In the genomic region with DNA sequence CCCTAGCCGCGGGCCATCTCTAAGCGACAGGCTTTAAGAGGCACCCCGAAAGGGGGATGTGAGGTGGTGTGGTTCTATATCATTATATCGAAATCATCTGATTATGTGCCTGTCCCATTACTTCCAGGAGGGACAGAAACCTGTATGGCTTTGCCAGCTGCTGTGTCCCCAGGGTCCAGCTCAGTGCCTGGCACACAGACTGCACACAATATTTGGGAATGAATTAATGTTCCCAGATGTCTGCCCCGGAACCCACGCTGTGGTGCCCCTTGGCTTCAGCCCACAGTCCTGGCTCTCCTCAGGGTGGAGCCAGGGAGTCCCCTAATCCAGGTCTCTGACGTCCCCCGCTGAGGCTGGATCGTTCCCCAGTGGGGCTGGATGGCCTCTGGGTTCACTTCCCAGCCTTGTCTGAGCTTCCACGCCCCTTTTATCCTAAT, we compare ENCODE assay signal across 10 cellular contexts. TPM values are rescaled to one million over a fixed set of nuclear protein-coding genes. Genes with fewer than 3 reads are reported as not detected.
DNase-seq lines count a peak whose midpoint lies in the region; ATAC-seq, FAIRE-seq and TF ChIP-seq lines count a peak whose summit lies in the region.
"Had no signal": no experiment of that assay in that cellular context is flagged by ENCODE, and none has a peak within 500 bp of the region (broad histone marks: within the 10 kb centered on the region; RNA-seq: fewer than 3 reads in every experiment).

No MANE protein-coding gene starts in this region.

- no peak for TF ChIP-seq RAD21 in HepG2 (CRISPR knock-in tag; IDR thresholded peaks at IDR 0.05)

- H3K9me3 ChIP-seq in body of pancreas (no peaks in the 10 kb centered on the region), HepG2 (ENCODE audit: low read length) (no peaks in the 10 kb centered on the region), tibial nerve (no peaks in the 10 kb centered on the region)

- TF ChIP-seq CTCF in body of pancreas (IDR thresholded peaks at IDR 0.05) (no peak), HepG2 (CRISPR knock-in tag; IDR thresholded peaks at IDR 0.05) (no peak), tibial nerve (IDR thresholded peaks at IDR 0.05) (no peak)

- H3K27me3 Mint-ChIP-seq in activated naive CD8-positive, alpha-beta T cell treated with anti-CD3 and anti-CD28 coated beads, Interleukin-2, amount 10 ng/mL, durations not matched to agents 7 days and 5 days: peaks cover 44% of the 10 kb centered on the region
- H3K27me3 Mint-ChIP-seq in activated naive CD8-positive, alpha-beta T cell treated with anti-CD3 and anti-CD28 coated beads for 36 hours: peaks cover 26% of the 10 kb centered on the region

- H3K9me3 Mint-ChIP-seq in activated naive CD8-positive, alpha-beta T cell treated with anti-CD3 and anti-CD28 coated beads, Interleukin-2, amount 10 ng/mL, durations not matched to agents 7 days and 5 days: no peaks in the 10 kb centered on the region
- no peaks in the 10 kb centered on the region for H3K9me3 Mint-ChIP-seq in activated naive CD8-positive, alpha-beta T cell treated with anti-CD3 and anti-CD28 coated beads for 36 hours
- H3K9me3 Mint-ChIP-seq: activated T-helper 2 cell treated with anti-CD3 and anti-CD28 coated beads, Interferon-gamma antibody, Interleukin-2, Interleukin-4, amounts not matched to agents 10 μg/mL and 5 μg/mL and 100 μg/mL, durations not matched to agents 14 hours and 24 hours and 36 hours; CD4-positive, alpha-beta memory T cell had no signal

- H3K27me3 ChIP-seq in body of pancreas (no peaks in the 10 kb centered on the region), HepG2 (ENCODE audit: control insufficient read depth in 1 of 2, insufficient read depth in 2 of 2, low read length in 2 of 2) (no peaks in the 10 kb centered on the region), tibial nerve (no peaks in the 10 kb centered on the region)

- no peaks in the 10 kb centered on the region for H3K36me3 Mint-ChIP-seq in activated naive CD8-positive, alpha-beta T cell treated with anti-CD3 and anti-CD28 coated beads, Interleukin-2, amount 10 ng/mL, durations not matched to agents 7 days and 5 days
- no peaks in the 10 kb centered on the region for H3K36me3 Mint-ChIP-seq in activated naive CD8-positive, alpha-beta T cell treated with anti-CD3 and anti-CD28 coated beads for 36 hours
- H3K36me3 Mint-ChIP-seq: CD4-positive, alpha-beta memory T cell had no signal

- CTCF ChIA-PET in HepG2 (lab: Yijun Ruan, JAX; ENCODE audit: low intra/inter-chr PET ratio, low total read pairs): interaction anchor here (0.7 to 4.3 kb wide), 20 partner anchors 10 to 211 kb away, joined by 3 to 32 read pairs (median 4); a partner anchor contains a TSS

- peak overlapping the region; percentile 53 for H3K4me3 Mint-ChIP-seq in activated naive CD8-positive, alpha-beta T cell treated with anti-CD3 and anti-CD28 coated beads, Interleukin-2, amount 10 ng/mL, durations not matched to agents 7 days and 5 days
- no peak overlapping the region for H3K4me3 Mint-ChIP-seq in activated naive CD8-positive, alpha-beta T cell treated with anti-CD3 and anti-CD28 coated beads for 36 hours

- H3K9ac ChIP-seq in HepG2 (ENCODE audit: insufficient read depth, low read depth, low read length): peak overlapping the region; percentile 41

- BruUV-seq in HepG2 (replicated peaks; lab: Mats Ljungman, UMichigan): no TSS peak

- no peak overlapping the region for H3K27ac ChIP-seq in body of pancreas
- no peak overlapping the region for H3K27ac ChIP-seq in HepG2 (ENCODE audit: extremely low read length, insufficient read depth, low read length)
- peak overlapping the region in 1 of 4 donors; percentile 41 for H3K27ac ChIP-seq in tibial nerve

- H2AFZ ChIP-seq in HepG2 (ENCODE audit: low read length): peak overlapping the region; percentile 29

- H3K4me1 ChIP-seq in body of pancreas (peaks cover 24% of the 10 kb centered on the region), HepG2 (ENCODE audit: insufficient read depth, low read length) (peaks cover 76% of the 10 kb centered on the region), tibial nerve (peaks cover 0 to 22% (median 14%) of the 10 kb centered on the region in 4 donors)

- TF ChIP-seq EP300 in HepG2 (IDR thresholded peaks at IDR 0.05; ENCODE audit: low read depth in 2 of 2, low read length in 2 of 2) (no peak), HepG2 (CRISPR knock-in tag; IDR thresholded peaks at IDR 0.05; ENCODE audit: borderline replicate concordance) (no peak), tibial nerve (IDR thresholded peaks at IDR 0.05) (no peak)

- FAIRE-seq in HepG2 (lab: Jason Lieb, UNC): no peak

- H3K36me3 ChIP-seq in body of pancreas (replicated peaks in 1 of 2; ENCODE audit: insufficient read depth in 1 of 2, low read depth in 2 of 2) (no peaks in the 10 kb centered on the region), HepG2 (replicated peaks in 1 of 2; ENCODE audit: control insufficient read depth in 1 of 2, insufficient read depth in 2 of 2, low read length in 2 of 2) (no peaks in the 10 kb centered on the region), tibial nerve (no peaks in the 10 kb centered on the region)

- peak overlapping the region; percentile 92 for H3K4me2 ChIP-seq in HepG2 (ENCODE audit: low read depth, low read length)

- no peaks in the 10 kb centered on the region for H3K79me2 ChIP-seq in HepG2 (ENCODE audit: insufficient read depth, low read length)

- no peak for DNase-seq in activated naive CD8-positive, alpha-beta T cell treated with anti-CD3 and anti-CD28 coated beads, Interleukin-2, amount 10 ng/mL, durations not matched to agents 7 days and 5 days
- DNase-seq in activated naive CD8-positive, alpha-beta T cell treated with anti-CD3 and anti-CD28 coated beads for 36 hours: no peak
- DNase-seq in body of pancreas (no peak), HepG2 (ENCODE audit: low spot score) (no peak), tibial nerve (ENCODE audit: low spot score in 2 of 2) (no peak), NAMALWA (ENCODE audit: low spot score) (no peak), DMS79 (lab: John Stamatoyannopoulos, UW) (no peak)
- DNase-seq in stimulated activated CD4-positive, alpha-beta T cell treated with anti-CD3 and anti-CD28 coated beads, Interleukin-4, amount 100 ng/mL, for 4 hours: no peak

- H4K20me1 ChIP-seq in HepG2 (ENCODE audit: insufficient read depth, low read length): no peaks in the 10 kb centered on the region

- intact Hi-C loops in body of pancreas (cut with DNase I) (no loop called here), HepG2 (cut with micrococcal nuclease; ENCODE audit: unreplicated experiment) (loop anchor here (1.0 to 5.0 kb wide), 7 partner anchors 51 to 211 kb away; a partner anchor contains a TSS)

- no peak overlapping the region for H3K4me3 ChIP-seq in body of pancreas
- H3K4me3 ChIP-seq in HepG2 (replicated peaks in 1 of 3; ENCODE audit: insufficient read depth in 1 of 3, low read depth in 2 of 3, low read length in 3 of 3): peak overlapping the region; percentile 53 to 77 (median 54)
- H3K4me3 ChIP-seq in tibial nerve: peak overlapping the region in 3 of 4 donors; percentile 7 to 27 (median 24)

- POLR2A ChIA-PET in activated naive CD8-positive, alpha-beta T cell treated with anti-CD3 and anti-CD28 coated beads, Interleukin-2, amount 10 ng/mL, durations not matched to agents 7 days and 5 days (lab: Charles Lee): interaction anchor here (0.5 to 1.3 kb wide), 8 partner anchors 9 to 391 kb away, joined by 3 to 7 read pairs (median 4); a partner anchor contains a TSS
- POLR2A ChIA-PET in HepG2 (lab: Yijun Ruan, JAX): interaction anchor here (0.6 to 5.2 kb wide), 29 partner anchors 8 to 213 kb away, joined by 3 to 144 read pairs (median 5); a partner anchor contains a TSS

- no peak for ATAC-seq in activated naive CD8-positive, alpha-beta T cell treated with anti-CD3 and anti-CD28 coated beads, Interleukin-2, amount 10 ng/mL, durations not matched to agents 7 days and 5 days (ENCODE audit: low read depth)
- peak; percentile 10 for ATAC-seq in body of pancreas
- ATAC-seq in HepG2: peak; percentile 45

- TF ChIP-seq POLR2A in body of pancreas (IDR thresholded peaks at IDR 0.05): no peak
- no peak for TF ChIP-seq POLR2A in HepG2 (IDR thresholded peaks at IDR 0.05; ENCODE audit: insufficient read depth in 1 of 2, low read depth in 2 of 2, low read length in 2 of 2)
- TF ChIP-seq POLR2A in tibial nerve (IDR thresholded peaks at IDR 0.05): no peak

- H3K27ac Mint-ChIP-seq in activated naive CD8-positive, alpha-beta T cell treated with anti-CD3 and anti-CD28 coated beads, Interleukin-2, amount 10 ng/mL, durations not matched to agents 7 days and 5 days: no peak overlapping the region
- no peak overlapping the region for H3K27ac Mint-ChIP-seq in activated naive CD8-positive, alpha-beta T cell treated with anti-CD3 and anti-CD28 coated beads for 36 hours
- H3K27ac Mint-ChIP-seq: activated T-helper 2 cell treated with anti-CD3 and anti-CD28 coated beads, Interferon-gamma antibody, Interleukin-2, Interleukin-4, amounts not matched to agents 10 μg/mL and 5 μg/mL and 100 μg/mL, durations not matched to agents 14 hours and 24 hours and 36 hours had no signal

- in situ Hi-C loops in HepG2 (cut with HindIII; ENCODE audit: extremely low pct_ligation_motif_present, low pct_unique_long_range_greater_than_20kb): loop anchor here (5.0 kb wide), 3 partner anchors 50 to 205 kb away; a partner anchor contains a TSS

- peaks cover 7% of the 10 kb centered on the region for H3K4me1 Mint-ChIP-seq in activated naive CD8-positive, alpha-beta T cell treated with anti-CD3 and anti-CD28 coated beads, Interleukin-2, amount 10 ng/mL, durations not matched to agents 7 days and 5 days
- H3K4me1 Mint-ChIP-seq in activated naive CD8-positive, alpha-beta T cell treated with anti-CD3 and anti-CD28 coated beads for 36 hours: peaks cover 9% of the 10 kb centered on the region

- WGBS in body of pancreas, 2 donors: 22% methylated on average over 11 of the region's 11 CpGs; no CpG with 5 or more reads in 1 of the 2 donors
- WGBS in HepG2 (ENCODE audit: low lambda C conversion rate): 2% methylated on average over 11 of the region's 11 CpGs
- 17 to 25% methylated on average over 9 to 11 of the region's 11 CpGs for WGBS in tibial nerve, 2 donors

RNA-seq across cellular contexts. Expression of a gene that starts 8.9 kb away (rescaled TPM):
- 10 to 100 TPM; 51.8 to 55.0 TPM for total RNA-seq in activated naive CD8-positive, alpha-beta T cell treated with anti-CD3 and anti-CD28 coated beads, Interleukin-2, amount 10 ng/mL, durations not matched to agents 7 days and 5 days
- total RNA-seq in activated naive CD8-positive, alpha-beta T cell treated with anti-CD3 and anti-CD28 coated beads for 36 hours: 100 to 1,000 TPM; 245 to 254 TPM
- 10 to 100 TPM; 73.2 to 85.4 TPM for total RNA-seq in body of pancreas
- total RNA-seq in HepG2 (2016; rRNA removed; fragmentation: Illumina TruSeq; extraction: Trizol): 407 and 447 TPM in 2 replicates
- total RNA-seq in HepG2 (2016; cell fraction: cytosol; rRNA removed; fragmentation: Illumina TruSeq; extraction: Trizol; ENCODE audit: low read depth): 184 and 192 TPM in 2 replicates
- 393 and 407 TPM in 2 replicates for total RNA-seq in HepG2 (2016; cell fraction: insoluble cytoplasmic fraction; rRNA removed; fragmentation: Illumina TruSeq; extraction: Trizol)
- 419 and 431 TPM in 2 replicates for total RNA-seq in HepG2 (2016; cell fraction: membrane; rRNA removed; fragmentation: Illumina TruSeq; extraction: Trizol)
- total RNA-seq in HepG2 (2016; cell fraction: nucleus; rRNA removed; fragmentation: Illumina TruSeq; extraction: Trizol): 242 and 265 TPM in 2 replicates
- polyA plus RNA-seq in HepG2 (2011; rRNA removed): 419 and 492 TPM in 2 replicates
- 522 and 613 TPM in 2 replicates for polyA plus RNA-seq in HepG2 (2011; cell fraction: cytosol; rRNA removed)
- polyA plus RNA-seq in HepG2 (2011; cell fraction: nucleus; rRNA removed): 339 and 378 TPM in 2 replicates
- polyA plus RNA-seq in HepG2 (2012): 339 and 364 TPM in 2 replicates
- polyA plus RNA-seq in HepG2 (2016; cell fraction: cytosol; fragmentation: Illumina TruSeq; extraction: Trizol; ENCODE audit: low read depth): 232 and 234 TPM in 2 replicates
- polyA plus RNA-seq in HepG2 (2016; cell fraction: insoluble cytoplasmic fraction; fragmentation: Illumina TruSeq; extraction: Trizol; ENCODE audit: low read depth): 393 and 446 TPM in 2 replicates
- polyA plus RNA-seq in HepG2 (2016; cell fraction: membrane; fragmentation: Illumina TruSeq; extraction: Trizol; ENCODE audit: low read depth): 384 and 399 TPM in 2 replicates
- polyA plus RNA-seq in HepG2 (2016; cell fraction: nucleus; fragmentation: Illumina TruSeq; extraction: Trizol; ENCODE audit: insufficient read depth, low read depth): 372 and 382 TPM in 2 replicates
- 730 and 1,221 TPM in 2 replicates for polyA minus RNA-seq in HepG2 (2011; rRNA and poly(A)+ RNA removed; ENCODE audit: low replicate concordance)
- 306 and 309 TPM in 2 replicates for polyA minus RNA-seq in HepG2 (2011; cell fraction: cytosol; rRNA and poly(A)+ RNA removed)
- polyA minus RNA-seq in HepG2 (2011; cell fraction: nucleus; rRNA and poly(A)+ RNA removed): 166 and 188 TPM in 2 replicates
- total RNA-seq in tibial nerve: 100 to 1,000 TPM in 1 of 4 donors, 10 to 100 TPM in 3; 77.8 to 110 (median 83.1) TPM

RNA-seq across cellular contexts. Expression of a gene that starts 51.0 kb away (rescaled TPM):
- total RNA-seq in activated naive CD8-positive, alpha-beta T cell treated with anti-CD3 and anti-CD28 coated beads, Interleukin-2, amount 10 ng/mL, durations not matched to agents 7 days and 5 days: 10 to 100 TPM; 57.4 to 59.7 TPM
- 10 to 100 TPM; 45.1 to 55.2 TPM for total RNA-seq in activated naive CD8-positive, alpha-beta T cell treated with anti-CD3 and anti-CD28 coated beads for 36 hours
- total RNA-seq in body of pancreas: 10 to 100 TPM; 22.4 to 24.4 TPM
- total RNA-seq in HepG2 (2016; rRNA removed; fragmentation: Illumina TruSeq; extraction: Trizol): 112 and 162 TPM in 2 replicates
- 73.1 and 80.6 TPM in 2 replicates for total RNA-seq in HepG2 (2016; cell fraction: cytosol; rRNA removed; fragmentation: Illumina TruSeq; extraction: Trizol; ENCODE audit: low read depth)
- 111 and 151 TPM in 2 replicates for total RNA-seq in HepG2 (2016; cell fraction: insoluble cytoplasmic fraction; rRNA removed; fragmentation: Illumina TruSeq; extraction: Trizol)
- 75.4 and 81.7 TPM in 2 replicates for total RNA-seq in HepG2 (2016; cell fraction: membrane; rRNA removed; fragmentation: Illumina TruSeq; extraction: Trizol)
- total RNA-seq in HepG2 (2016; cell fraction: nucleus; rRNA removed; fragmentation: Illumina TruSeq; extraction: Trizol): 124 and 131 TPM in 2 replicates
- 17.4 and 20.5 TPM in 2 replicates for polyA plus RNA-seq in HepG2 (2011; rRNA removed)
- polyA plus RNA-seq in HepG2 (2011; cell fraction: cytosol; rRNA removed): 7.4 and 12.7 TPM in 2 replicates
- polyA plus RNA-seq in HepG2 (2011; cell fraction: nucleus; rRNA removed): 12.2 and 17.3 TPM in 2 replicates
- 44.6 and 45.2 TPM in 2 replicates for polyA plus RNA-seq in HepG2 (2012)
- 5.3 and 6.3 TPM in 2 replicates for polyA plus RNA-seq in HepG2 (2016; cell fraction: cytosol; fragmentation: Illumina TruSeq; extraction: Trizol; ENCODE audit: low read depth)
- polyA plus RNA-seq in HepG2 (2016; cell fraction: insoluble cytoplasmic fraction; fragmentation: Illumina TruSeq; extraction: Trizol; ENCODE audit: low read depth): 65.3 and 70.7 TPM in 2 replicates
- polyA plus RNA-seq in HepG2 (2016; cell fraction: membrane; fragmentation: Illumina TruSeq; extraction: Trizol; ENCODE audit: low read depth): 15.2 and 15.3 TPM in 2 replicates
- polyA plus RNA-seq in HepG2 (2016; cell fraction: nucleus; fragmentation: Illumina TruSeq; extraction: Trizol; ENCODE audit: insufficient read depth, low read depth): 55.0 and 61.2 TPM in 2 replicates
- polyA minus RNA-seq in HepG2 (2011; rRNA and poly(A)+ RNA removed; ENCODE audit: low replicate concordance): 30.6 and 37.6 TPM in 2 replicates
- polyA minus RNA-seq in HepG2 (2011; cell fraction: cytosol; rRNA and poly(A)+ RNA removed): 38.7 and 40.1 TPM in 2 replicates
- polyA minus RNA-seq in HepG2 (2011; cell fraction: nucleus; rRNA and poly(A)+ RNA removed): 79.4 and 86.2 TPM in 2 replicates
- total RNA-seq in tibial nerve: 10 to 100 TPM; 48.4 to 85.4 (median 62.8) TPM

Comparison
In these comparisons a context has a peak if more than half of its experiments do, and no peak if none do; other contexts are left out.
1. H3K4me3 ChIP-seq: peak in HepG2 (3 of 3) and tibial nerve (3 of 4); none in body of pancreas (0 of 2).